8 cellular contexts compared by ENCODE assay signal in the genomic region with DNA sequence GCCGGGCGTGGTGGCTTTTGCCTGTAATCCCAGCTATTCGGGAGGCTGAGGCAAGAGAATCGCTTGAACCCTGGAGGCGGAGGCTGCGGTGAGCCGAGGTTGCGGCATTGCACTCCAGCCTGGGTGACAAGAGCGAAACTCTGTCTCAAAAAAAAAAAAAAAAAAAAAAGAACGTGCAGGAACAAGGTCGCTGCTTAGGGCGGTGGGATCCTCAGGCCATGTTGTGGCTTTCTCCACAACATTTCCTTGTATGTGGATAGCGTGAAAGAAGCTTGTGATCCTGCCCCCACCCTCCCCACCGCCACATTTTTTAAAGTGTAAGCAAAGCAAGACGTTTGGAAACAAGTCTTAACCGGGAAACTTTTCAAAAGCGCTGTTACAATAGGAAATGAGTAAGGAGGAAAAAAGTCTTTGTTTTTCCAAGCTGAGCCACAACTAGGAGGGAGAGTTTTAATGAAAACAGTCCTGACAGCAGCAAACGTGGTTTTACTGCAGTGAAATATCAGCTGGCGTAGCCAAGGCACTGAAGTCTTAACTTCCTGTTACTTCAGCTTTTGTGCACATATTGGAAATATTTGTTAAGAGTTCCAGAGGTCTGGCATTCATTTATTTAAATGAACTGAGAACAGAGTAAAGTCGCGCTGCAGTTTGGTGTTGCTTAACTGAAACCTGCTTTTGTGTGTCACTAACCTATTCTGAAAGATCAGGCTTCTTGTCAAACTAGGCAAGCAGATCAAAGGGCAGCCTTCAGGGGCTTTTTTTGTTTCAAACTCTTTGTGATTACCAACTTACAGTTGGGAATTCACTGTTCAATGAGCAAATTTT. TPM values are rescaled to one million over a fixed set of nuclear protein-coding genes. Genes with fewer than 3 reads are reported as not detected.
DNase-seq lines count a peak whose midpoint lies in the region; ATAC-seq and TF ChIP-seq lines count a peak whose summit lies in the region.

No MANE protein-coding gene starts in this region.

- peak in 1 of 4 donors; percentile 21 for TF ChIP-seq EP300 in upper lobe of left lung (IDR thresholded peaks at IDR 0.05)

- no peaks in the 10 kb centered on the region for H3K9me3 ChIP-seq in upper lobe of left lung

- no peaks in the 10 kb centered on the region for H3K27me3 Mint-ChIP-seq in IgD-negative memory B cell
- no peaks in the 10 kb centered on the region for H3K27me3 Mint-ChIP-seq in activated CD4-positive, alpha-beta T cell treated with anti-CD3 and anti-CD28 coated beads, Interleukin-2, amount 10 ng/mL, durations not matched to agents 24 days and 14 days

- intact Hi-C loops in activated CD4-positive, alpha-beta T cell treated with anti-CD3 and anti-CD28 coated beads, Interleukin-2, amount 10 ng/mL, durations not matched to agents 24 days and 14 days (cut with micrococcal nuclease): loop anchor here (1.0 to 5.0 kb wide), 9 partner anchors 19 to 811 kb away; no protein-coding TSS in a partner anchor

- DNase-seq in DMS53 treated with DMSO at 0.1 percent for 48 hours (lab: John Stamatoyannopoulos, UW; ENCODE audit: unreplicated experiment) (peak; percentile 77), epithelial cell of prostate (ENCODE audit: low read depth, low spot score) (peak; percentile 93), myocyte (ENCODE audit: low read depth) (peak; percentile 76), upper lobe of left lung (peak in 1 of 2 donors; percentile 60)
- peak; percentile 79 for DNase-seq in activated CD4-positive, alpha-beta T cell treated with anti-CD3 and anti-CD28 coated beads, Interleukin-2, amount 10 ng/mL, durations not matched to agents 24 days and 14 days

- H3K36me3 ChIP-seq in upper lobe of left lung: peaks cover 4 to 26% (median 14%) of the 10 kb centered on the region in 4 donors

- H3K9me3 Mint-ChIP-seq in IgD-negative memory B cell: peaks cover 0 to 2% (median 0%) of the 10 kb centered on the region in 3 donors
- H3K9me3 Mint-ChIP-seq in activated CD4-positive, alpha-beta T cell treated with anti-CD3 and anti-CD28 coated beads, Interleukin-2, amount 10 ng/mL, durations not matched to agents 24 days and 14 days: no peaks in the 10 kb centered on the region

- H3K27ac ChIP-seq in epithelial cell of prostate: peak overlapping the region; percentile 99
- H3K27ac ChIP-seq in upper lobe of left lung: peak overlapping the region; percentile 96 to 99 (median 98)

- ATAC-seq in upper lobe of left lung (ENCODE audit: low FRiP score in 2 of 2): peak in 1 of 2 donors; percentile 6
- no peak for ATAC-seq in HG03571 (IDR thresholded peaks at IDR 0.05; ENCODE audit: unreplicated experiment)
- no peak for ATAC-seq in HG02840 (IDR thresholded peaks at IDR 0.05; ENCODE audit: low FRiP score, unreplicated experiment)

- TF ChIP-seq POLR2A in upper lobe of left lung (IDR thresholded peaks at IDR 0.05): peak in 2 of 4 donors; percentile 9 to 51

- H3K4me3 ChIP-seq in upper lobe of left lung: peak overlapping the region in 3 of 4 donors; percentile 65 to 78 (median 76)

- peaks cover 26 to 47% (median 31%) of the 10 kb centered on the region in 3 donors for H3K4me1 Mint-ChIP-seq in IgD-negative memory B cell
- peaks cover 62% of the 10 kb centered on the region for H3K4me1 Mint-ChIP-seq in activated CD4-positive, alpha-beta T cell treated with anti-CD3 and anti-CD28 coated beads, Interleukin-2, amount 10 ng/mL, durations not matched to agents 24 days and 14 days

- H3K4me1 ChIP-seq in upper lobe of left lung: peaks cover 37 to 52% (median 49%) of the 10 kb centered on the region in 4 donors

- WGBS in upper lobe of left lung, 2 donors: 11 to 22% methylated on average over 21 of the region's 21 CpGs

- no peaks in the 10 kb centered on the region for H3K27me3 ChIP-seq in upper lobe of left lung

- peak overlapping the region; percentile 98 to 100 (median 100) for H3K27ac Mint-ChIP-seq in IgD-negative memory B cell
- peak overlapping the region; percentile 100 for H3K27ac Mint-ChIP-seq in activated CD4-positive, alpha-beta T cell treated with anti-CD3 and anti-CD28 coated beads, Interleukin-2, amount 10 ng/mL, durations not matched to agents 24 days and 14 days

- H3K36me3 Mint-ChIP-seq in IgD-negative memory B cell: peaks cover 4% of the 10 kb centered on the region
- H3K36me3 Mint-ChIP-seq in activated CD4-positive, alpha-beta T cell treated with anti-CD3 and anti-CD28 coated beads, Interleukin-2, amount 10 ng/mL, durations not matched to agents 24 days and 14 days (ENCODE audit: low read depth): peaks cover 54% of the 10 kb centered on the region

- TF ChIP-seq CTCF in upper lobe of left lung (IDR thresholded peaks at IDR 0.05): no peak

- H3K4me3 Mint-ChIP-seq in IgD-negative memory B cell: peak overlapping the region; percentile 93 to 98 (median 98)
- peak overlapping the region; percentile 96 for H3K4me3 Mint-ChIP-seq in activated CD4-positive, alpha-beta T cell treated with anti-CD3 and anti-CD28 coated beads, Interleukin-2, amount 10 ng/mL, durations not matched to agents 24 days and 14 days

RNA-seq across cellular contexts. Expression of gene TGIF1, which starts 3.8 kb away (rescaled TPM):
- 38.7 TPM for polyA plus RNA-seq in IgD-negative memory B cell
- 44.0 and 50.7 TPM in 2 replicates for total RNA-seq in activated CD4-positive, alpha-beta T cell treated with anti-CD3 and anti-CD28 coated beads, Interleukin-2, amount 10 ng/mL, durations not matched to agents 24 days and 14 days
- 74.2 and 101 TPM in 2 replicates for total RNA-seq in myocyte
- 44.4 TPM for polyA plus RNA-seq in myocyte (2012)
- 10 to 100 TPM; 55.8 to 87.0 (median 64.8) TPM for total RNA-seq in upper lobe of left lung
